ENCODE assay signal across 6 cellular contexts in the genomic region with DNA sequence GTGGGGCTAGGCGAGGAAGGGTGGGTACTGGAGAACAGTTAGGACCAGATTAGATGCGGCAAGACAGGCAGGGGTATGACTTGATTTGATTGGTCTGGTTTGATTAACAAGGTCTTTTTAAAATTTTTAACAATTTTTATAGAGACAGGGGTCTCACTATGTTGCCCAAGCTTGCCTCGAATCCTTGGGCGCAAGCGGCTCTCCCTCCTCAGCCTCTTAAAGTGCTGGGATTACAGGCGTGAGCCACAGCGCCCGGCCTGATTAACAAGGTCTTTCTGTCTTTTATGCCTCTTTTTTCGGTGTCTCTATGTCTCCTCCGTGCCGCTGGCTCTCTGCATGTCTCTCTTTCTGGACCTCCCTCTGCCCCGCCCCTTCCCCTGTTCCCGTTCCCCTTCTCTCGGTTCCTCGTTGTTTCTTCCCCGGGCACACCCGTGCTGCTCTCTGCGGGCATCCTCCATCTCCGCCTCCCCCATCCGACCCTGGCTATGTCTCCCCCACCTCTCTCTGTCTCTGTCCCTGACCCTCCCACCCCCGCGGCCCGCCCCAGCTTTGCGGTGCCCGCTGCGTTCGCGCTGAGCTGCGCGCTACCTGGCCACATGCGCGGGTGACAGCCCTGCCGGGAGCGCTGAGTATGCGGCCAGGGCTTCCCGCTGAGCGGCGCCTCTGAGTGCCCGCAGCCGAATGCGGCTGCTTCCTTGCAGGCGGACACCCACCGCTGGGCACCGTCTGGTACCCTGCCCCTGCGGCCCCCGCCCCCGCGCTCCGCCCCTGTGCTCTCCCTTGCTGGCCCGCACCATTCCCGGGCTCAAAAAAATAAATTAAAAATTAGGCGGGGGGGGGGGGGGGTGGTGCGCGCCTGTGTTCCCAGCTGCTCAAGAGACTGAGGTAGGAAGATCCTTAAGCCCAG. TPM values are rescaled to one million over a fixed set of nuclear protein-coding genes. Genes with fewer than 3 reads are reported as not detected.
A peak's percentile ranks its signal among the peaks of the same experiment; 100 is the strongest.
DNase-seq lines count a peak whose midpoint lies in the region; ATAC-seq, FAIRE-seq and TF ChIP-seq lines count a peak whose summit lies in the region.

No MANE protein-coding gene starts in this region.

- H3K27me3 ChIP-seq in GM12878 (replicated peaks in 1 of 2; ENCODE audit: control insufficient read depth in 2 of 2, insufficient read depth in 2 of 2, low read length in 1 of 2) (peaks cover 0 to 2% of the 10 kb centered on the region in 2 experiments; a peak in 3 of 4 replicates), neural progenitor cell (peaks cover 74% of the 10 kb centered on the region)

- no peaks in the 10 kb centered on the region for H3K36me3 ChIP-seq in GM12878 (ENCODE audit: control insufficient read depth in 2 of 2, insufficient read depth in 2 of 2, low read length in 1 of 2)
- H3K36me3 ChIP-seq in neural progenitor cell = no peaks in the 10 kb centered on the region

- H4K20me1 ChIP-seq in GM12878 (ENCODE audit: control insufficient read depth, insufficient read depth) (no peaks in the 10 kb centered on the region), neural progenitor cell (ENCODE audit: low read depth) (no peaks in the 10 kb centered on the region)

- H3K79me2 ChIP-seq in GM12878 (ENCODE audit: control insufficient read depth, insufficient read depth, low read length) (no peaks in the 10 kb centered on the region), neural progenitor cell (ENCODE audit: low read depth) (no peaks in the 10 kb centered on the region)

- DNase-seq in DMS79 treated with DMSO at 0.1 percent for 48 hours (lab: John Stamatoyannopoulos, UW) (peak; percentile 36), NCI-H2196 treated with DMSO at 0.1 percent for 48 hours (lab: John Stamatoyannopoulos, UW; ENCODE audit: unreplicated experiment) (peak; percentile 67), GM12878 (ENCODE audit: low read depth, low spot score) (no peak), neural progenitor cell (ENCODE audit: low spot score) (peak; percentile 76), T-helper 9 cell (no peak), dermis blood vessel endothelial cell (no peak)

- H3K4me3 ChIP-seq in GM12878 = peak overlapping the region; percentile 47; the same call in 1 of the 2 replicates
- peak overlapping the region; percentile 54 for H3K4me3 ChIP-seq in neural progenitor cell

- no peak overlapping the region; the same call in 1 of the 2 replicates for H3K9ac ChIP-seq in GM12878 (ENCODE audit: control insufficient read depth, insufficient read depth, low read length)
- no peak overlapping the region for H3K9ac ChIP-seq in neural progenitor cell

- FAIRE-seq in GM12878 (lab: Jason Lieb, UNC) = no peak

- TF ChIP-seq CTCF in GM12878 (IDR thresholded peaks at IDR 0.05 in 2 of 3, conservative IDR thresholded peaks at IDR 0.05 in 1 of 3; ENCODE audit: control insufficient read depth in 2 of 3, extremely low read depth in 1 of 3, insufficient read depth in 1 of 3, low read depth in 3 of 3, low read length in 3 of 3) (no peak; a peak in 1 of 6 replicates), neural progenitor cell (IDR thresholded peaks at IDR 0.05) (no peak)

- no peaks in the 10 kb centered on the region for H3K36me3 Mint-ChIP-seq in neural progenitor cell

- TF ChIP-seq POLR2A in GM12878 (IDR thresholded peaks at IDR 0.05; ENCODE audit: low read depth, low read length) = no peak

- ATAC-seq in GM12878 = peak; percentile 83

- H3K27ac Mint-ChIP-seq in neural progenitor cell = no peak overlapping the region

- no TSS peak for BruUV-seq in GM12878 (replicated peaks; lab: Mats Ljungman, UMichigan)

- intact Hi-C loops in GM12878 (cut with micrococcal nuclease; ENCODE audit: unreplicated experiment) = no loop called here

- H3K4me1 ChIP-seq in GM12878 (ENCODE audit: control insufficient read depth, insufficient read depth, low read length) (no peaks in the 10 kb centered on the region), neural progenitor cell (no peaks in the 10 kb centered on the region)

- H3K4me2 ChIP-seq in GM12878 (ENCODE audit: control insufficient read depth, insufficient read depth) (peak overlapping the region; percentile 62), neural progenitor cell (peak overlapping the region; percentile 95)

- H3F3A ChIP-seq in neural progenitor cell (ENCODE audit: low read depth) = peaks cover 18% of the 10 kb centered on the region

- peaks cover 6% of the 10 kb centered on the region for H3K4me1 Mint-ChIP-seq in neural progenitor cell

- POLR2A ChIA-PET in GM12878 (lab: Charles Lee) = interaction anchor here (0.6 kb wide), 2 partner anchors 14 to 17 kb away, joined by 3 to 4 read pairs; no protein-coding TSS in a partner anchor

- TF ChIP-seq RAD21 in GM12878 (IDR thresholded peaks at IDR 0.05; ENCODE audit: insufficient read depth, low read depth, low read length) = no peak

- RAD21 ChIA-PET in GM12878 (lab: Charles Lee; ENCODE audit: unreplicated experiment) = no interaction called here

- 20% methylated on average over 32 of the region's 54 CpGs for WGBS in GM12878 (ENCODE audit: insufficient coverage, insufficient replicate concordance, low lambda C conversion rate, missing lambda C conversion rate)

- no peak for TF ChIP-seq EP300 in GM12878 (IDR thresholded peaks at IDR 0.05; ENCODE audit: borderline replicate concordance in 1 of 2, control insufficient read depth in 1 of 2, low read depth in 2 of 2, low read length in 2 of 2)

- peak overlapping the region; percentile 89 for H3K4me3 Mint-ChIP-seq in neural progenitor cell

- SMC1A ChIA-PET in GM12878 (lab: Charles Lee; ENCODE audit: uncharacterized antibody, unreplicated experiment) = no interaction called here

- H3K9me3 Mint-ChIP-seq in neural progenitor cell = peaks cover 3% of the 10 kb centered on the region

- in situ Hi-C loops in GM12878 (cut with MboI) = no loop called here

- H3K9me3 ChIP-seq in GM12878 (replicated peaks; ENCODE audit: control insufficient read depth, insufficient read depth, low read length) (no peaks in the 10 kb centered on the region), neural progenitor cell (ENCODE audit: low read depth) (no peaks in the 10 kb centered on the region)

- H3K27ac ChIP-seq in GM12878 (ENCODE audit: control insufficient read depth, insufficient read depth) (no peak overlapping the region), neural progenitor cell (no peak overlapping the region)

- H2AFZ ChIP-seq in GM12878 (ENCODE audit: control insufficient read depth, low read depth, low read length) = no peak overlapping the region; the same call in 1 of the 2 replicates
- peak overlapping the region; percentile 65 for H2AFZ ChIP-seq in neural progenitor cell (replicated peaks)

- CTCF ChIA-PET in GM12878 (lab: Yijun Ruan, JAX) = interaction anchor here (1.0 kb wide), 1 partner anchor 38 kb away, joined by 3 read pairs; no protein-coding TSS in a partner anchor

- peaks cover 35% of the 10 kb centered on the region for H3K27me3 Mint-ChIP-seq in neural progenitor cell (ENCODE audit: insufficient read depth, low read depth)

RNA-seq across cellular contexts. Expression of a gene that starts 8.1 kb away (rescaled TPM):
- 15.3 and 17.0 TPM in 2 replicates for total RNA-seq in GM12878 (2013; cell fraction: nucleolus; rRNA removed)
- total RNA-seq in GM12878 (2014; rRNA removed) (41.2 and 42.5 TPM in 2 replicates), GM12878 (2014; rRNA removed; fragmentation: Illumina TruSeq; extraction: Trizol) (14.6 and 15.6 TPM in 2 replicates), GM12878 (2021) (30.9 and 32.7 TPM in 2 replicates), neural progenitor cell (ENCODE audit: low replicate concordance) (4.6 and 18.6 TPM in 2 replicates), dermis blood vessel endothelial cell (10.1 and 19.6 TPM in 2 replicates)
- 7.9 TPM for polyA plus RNA-seq in GM12878 (2011; ENCODE audit: low read depth)
- polyA plus RNA-seq in GM12878 (2011; rRNA removed) (13.2 and 17.9 TPM in 2 replicates), GM12878 (2014; fragmentation: Illumina TruSeq; extraction: Trizol) (3.4 and 9.0 TPM in 2 replicates), GM12878 (2014; fragmentation: Nextera tagmentation; extraction: Ambion mirVana) (1 to 10 TPM in 1 of 2 experiments, under 1 TPM in 1; 0.74 to 3.3 TPM), GM12878 (2014; rRNA removed) (45.6 and 46.5 TPM in 2 replicates), GM12878 (2016; fragmentation: Nextera tagmentation; extraction: Ambion mirVana) (10 to 100 TPM; 32.3 to 36.1 TPM)
- 30.7 and 42.4 TPM in 2 replicates for polyA plus RNA-seq in GM12878 (2011; cell fraction: cytosol; rRNA removed)
- polyA plus RNA-seq in GM12878 (2011; cell fraction: nucleus; rRNA removed) = 24.2 and 26.3 TPM in 2 replicates
- 17.7 and 19.5 TPM in 2 replicates for polyA plus RNA-seq in GM12878 (2012)
- 3.8 and 10.5 TPM in 2 replicates for polyA minus RNA-seq in GM12878 (2011; rRNA and poly(A)+ RNA removed)
- 6.1 and 8.4 TPM in 2 replicates for polyA minus RNA-seq in GM12878 (2011; cell fraction: cytosol; rRNA and poly(A)+ RNA removed)
- 7.9 and 15.3 TPM in 2 replicates for polyA minus RNA-seq in GM12878 (2011; cell fraction: nucleus; rRNA and poly(A)+ RNA removed)

RNA-seq across cellular contexts. Expression of a gene that starts 21.7 kb away (rescaled TPM):
- total RNA-seq in GM12878 (2013; cell fraction: nucleolus; rRNA removed) = 1.1 and 2.2 TPM in 2 replicates
- total RNA-seq in GM12878 (2014; rRNA removed) (0.68 and 0.87 TPM in 2 replicates), GM12878 (2014; rRNA removed; fragmentation: Illumina TruSeq; extraction: Trizol) (0.09 and 0.76 TPM in 2 replicates), GM12878 (2021) (0.72 and 1.2 TPM in 2 replicates), neural progenitor cell (ENCODE audit: low replicate concordance) (2.3 and 10.9 TPM in 2 replicates), dermis blood vessel endothelial cell (0.17 TPM in 1 of 2 replicates, not detected in the other)
- polyA plus RNA-seq in GM12878 (2011; ENCODE audit: low read depth) = 0.47 TPM
- polyA plus RNA-seq in GM12878 (2011; rRNA removed) (0.90 and 1.1 TPM in 2 replicates), GM12878 (2014; fragmentation: Illumina TruSeq; extraction: Trizol) (0.68 and 0.93 TPM in 2 replicates), GM12878 (2014; fragmentation: Nextera tagmentation; extraction: Ambion mirVana) (under 1 TPM; 0.35 to 0.69 TPM), GM12878 (2014; rRNA removed) (0.72 and 1.2 TPM in 2 replicates), GM12878 (2016; fragmentation: Nextera tagmentation; extraction: Ambion mirVana) (under 1 TPM; 0.71 to 0.81 TPM)
- polyA plus RNA-seq in GM12878 (2011; cell fraction: cytosol; rRNA removed) = 0.73 and 1.2 TPM in 2 replicates
- polyA plus RNA-seq in GM12878 (2011; cell fraction: nucleus; rRNA removed) = 7.5 and 7.7 TPM in 2 replicates
- polyA plus RNA-seq in GM12878 (2012) = 1.1 and 1.3 TPM in 2 replicates
- polyA minus RNA-seq in GM12878 (2011; rRNA and poly(A)+ RNA removed) = 0.29 and 1.1 TPM in 2 replicates
- not detected in 2 replicates for polyA minus RNA-seq in GM12878 (2011; cell fraction: cytosol; rRNA and poly(A)+ RNA removed)
- 0.85 and 1.8 TPM in 2 replicates for polyA minus RNA-seq in GM12878 (2011; cell fraction: nucleus; rRNA and poly(A)+ RNA removed)

RNA-seq across cellular contexts. Expression of a gene that starts 27.1 kb away (rescaled TPM):
- 23.5 and 26.3 TPM in 2 replicates for total RNA-seq in GM12878 (2013; cell fraction: nucleolus; rRNA removed)
- total RNA-seq in GM12878 (2014; rRNA removed) (37.1 and 42.5 TPM in 2 replicates), GM12878 (2014; rRNA removed; fragmentation: Illumina TruSeq; extraction: Trizol) (22.0 and 22.7 TPM in 2 replicates), GM12878 (2021) (31.4 and 32.0 TPM in 2 replicates), neural progenitor cell (ENCODE audit: low replicate concordance) (16.3 and 22.5 TPM in 2 replicates), dermis blood vessel endothelial cell (12.3 and 15.3 TPM in 2 replicates)
- 32.0 TPM for polyA plus RNA-seq in GM12878 (2011; ENCODE audit: low read depth)
- polyA plus RNA-seq in GM12878 (2011; rRNA removed) (30.5 and 40.9 TPM in 2 replicates), GM12878 (2014; fragmentation: Illumina TruSeq; extraction: Trizol) (31.5 and 37.2 TPM in 2 replicates), GM12878 (2014; fragmentation: Nextera tagmentation; extraction: Ambion mirVana) (1 to 10 TPM; 1.2 to 1.6 TPM), GM12878 (2014; rRNA removed) (54.8 and 56.5 TPM in 2 replicates), GM12878 (2016; fragmentation: Nextera tagmentation; extraction: Ambion mirVana) (10 to 100 TPM; 35.2 to 41.8 TPM)
- 37.2 and 50.9 TPM in 2 replicates for polyA plus RNA-seq in GM12878 (2011; cell fraction: cytosol; rRNA removed)
- polyA plus RNA-seq in GM12878 (2011; cell fraction: nucleus; rRNA removed) = 91.3 and 99.2 TPM in 2 replicates
- 37.8 and 42.7 TPM in 2 replicates for polyA plus RNA-seq in GM12878 (2012)
- 7.6 and 15.2 TPM in 2 replicates for polyA minus RNA-seq in GM12878 (2011; rRNA and poly(A)+ RNA removed)
- polyA minus RNA-seq in GM12878 (2011; cell fraction: cytosol; rRNA and poly(A)+ RNA removed) = 7.6 and 9.1 TPM in 2 replicates
- polyA minus RNA-seq in GM12878 (2011; cell fraction: nucleus; rRNA and poly(A)+ RNA removed) = 11.8 and 22.0 TPM in 2 replicates

RNA-seq across cellular contexts. Expression of a gene that starts 45.8 kb away (rescaled TPM):
- 1.0 and 1.1 TPM in 2 replicates for total RNA-seq in GM12878 (2013; cell fraction: nucleolus; rRNA removed)
- 0.34 and 1.9 TPM in 2 replicates for total RNA-seq in GM12878 (2014; rRNA removed)
- 0.14 and 0.27 TPM in 2 replicates for total RNA-seq in GM12878 (2014; rRNA removed; fragmentation: Illumina TruSeq; extraction: Trizol)
- 0.59 and 0.69 TPM in 2 replicates for total RNA-seq in GM12878 (2021)
- 0.89 TPM for polyA plus RNA-seq in GM12878 (2011; ENCODE audit: low read depth)
- polyA plus RNA-seq in GM12878 (2011; rRNA removed) = 0.30 and 0.45 TPM in 2 replicates
- 0.24 and 0.57 TPM in 2 replicates for polyA plus RNA-seq in GM12878 (2011; cell fraction: cytosol; rRNA removed)
- 2.9 and 3.7 TPM in 2 replicates for polyA plus RNA-seq in GM12878 (2011; cell fraction: nucleus; rRNA removed)
- 1.8 and 1.9 TPM in 2 replicates for polyA plus RNA-seq in GM12878 (2012)
- 0.47 and 0.86 TPM in 2 replicates for polyA plus RNA-seq in GM12878 (2014; fragmentation: Illumina TruSeq; extraction: Trizol)
- polyA plus RNA-seq in GM12878 (2014; fragmentation: Nextera tagmentation; extraction: Ambion mirVana) = under 1 TPM in 1 of 2 experiments, not detected in 1; 0.09 TPM
- 0.27 and 0.33 TPM in 2 replicates for polyA plus RNA-seq in GM12878 (2014; rRNA removed)
- 1 to 10 TPM; 1.9 to 2.7 TPM for polyA plus RNA-seq in GM12878 (2016; fragmentation: Nextera tagmentation; extraction: Ambion mirVana)
- polyA minus RNA-seq in GM12878 (2011; rRNA and poly(A)+ RNA removed) = 0.51 and 1.7 TPM in 2 replicates
- polyA minus RNA-seq in GM12878 (2011; cell fraction: cytosol; rRNA and poly(A)+ RNA removed) = not detected in 2 replicates
- polyA minus RNA-seq in GM12878 (2011; cell fraction: nucleus; rRNA and poly(A)+ RNA removed) = 1.1 and 2.3 TPM in 2 replicates
- 8.2 and 17.7 TPM in 2 replicates for total RNA-seq in neural progenitor cell (ENCODE audit: low replicate concordance)
- total RNA-seq in dermis blood vessel endothelial cell = 6.7 and 7.8 TPM in 2 replicates

RNA-seq across cellular contexts. Expression of a gene that starts 50.7 kb away (rescaled TPM):
- total RNA-seq in GM12878 (2013; cell fraction: nucleolus; rRNA removed) = 1.0 TPM in 2 replicates
- total RNA-seq in GM12878 (2014; rRNA removed) (0.76 and 2.0 TPM in 2 replicates), GM12878 (2014; rRNA removed; fragmentation: Illumina TruSeq; extraction: Trizol) (0.28 and 0.54 TPM in 2 replicates), GM12878 (2021) (5.8 and 7.3 TPM in 2 replicates), neural progenitor cell (ENCODE audit: low replicate concordance) (2.3 and 9.5 TPM in 2 replicates), dermis blood vessel endothelial cell (3.6 and 3.7 TPM in 2 replicates)
- polyA plus RNA-seq in GM12878 (2011; ENCODE audit: low read depth) = 1.4 TPM
- polyA plus RNA-seq in GM12878 (2011; rRNA removed) (0.05 TPM in 1 of 2 replicates, not detected in the other), GM12878 (2014; fragmentation: Illumina TruSeq; extraction: Trizol) (2.1 and 3.2 TPM in 2 replicates), GM12878 (2014; fragmentation: Nextera tagmentation; extraction: Ambion mirVana) (under 1 TPM in 1 of 2 experiments, not detected in 1; 0.02 TPM), GM12878 (2014; rRNA removed) (2.6 and 6.6 TPM in 2 replicates), GM12878 (2016; fragmentation: Nextera tagmentation; extraction: Ambion mirVana) (1 to 10 TPM; 1.6 to 2.6 TPM)
- 0.06 and 0.12 TPM in 2 replicates for polyA plus RNA-seq in GM12878 (2011; cell fraction: cytosol; rRNA removed)
- 0.21 and 0.53 TPM in 2 replicates for polyA plus RNA-seq in GM12878 (2011; cell fraction: nucleus; rRNA removed)
- 3.6 and 3.9 TPM in 2 replicates for polyA plus RNA-seq in GM12878 (2012)
- 0.31 TPM in 1 of 2 replicates, not detected in the other for polyA minus RNA-seq in GM12878 (2011; rRNA and poly(A)+ RNA removed)
- polyA minus RNA-seq in GM12878 (2011; cell fraction: cytosol; rRNA and poly(A)+ RNA removed) = not detected in 2 replicates
- polyA minus RNA-seq in GM12878 (2011; cell fraction: nucleus; rRNA and poly(A)+ RNA removed) = 0.38 and 0.73 TPM in 2 replicates

Comparison
In these comparisons a context has a peak if more than half of its experiments do, and no peak if none do; other contexts are left out.
1. DNase-seq: peak in DMS79 treated with DMSO at 0.1 percent for 48 hours (single experiment), NCI-H2196 treated with DMSO at 0.1 percent for 48 hours (single experiment) and neural progenitor cell (single experiment); none in GM12878 (single experiment), T-helper 9 cell (single experiment) and dermis blood vessel endothelial cell (single experiment).